12 cellular contexts compared by ENCODE assay signal in the genomic region with DNA sequence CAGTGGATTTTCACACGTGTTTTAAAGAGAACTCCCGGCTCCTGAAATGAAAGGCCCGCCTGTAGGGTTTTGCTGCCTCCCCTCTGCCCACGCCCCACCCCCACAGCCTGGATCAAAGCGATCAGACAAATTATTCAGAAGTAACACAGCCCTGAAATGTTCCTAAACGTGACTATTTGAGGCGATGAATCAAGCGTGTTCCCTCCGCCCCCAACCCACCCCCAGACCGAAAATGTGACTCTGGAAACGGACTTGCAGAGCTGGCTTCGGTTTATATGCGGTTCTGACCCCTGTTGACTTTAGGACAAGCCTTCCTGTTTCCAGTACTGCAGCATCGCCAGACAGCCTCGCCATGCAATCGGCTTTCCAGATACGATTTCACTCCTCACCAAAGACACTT.
DNase-seq lines count a peak whose midpoint lies in the region; ATAC-seq and TF ChIP-seq lines count a peak whose summit lies in the region.
"Had no signal": no experiment of that assay in that cellular context is flagged by ENCODE, and none has a peak within 500 bp of the region (broad histone marks: within the 10 kb centered on the region; RNA-seq: fewer than 3 reads in every experiment).

No MANE protein-coding gene starts in this region.

- no peak for ATAC-seq in HG03469 (IDR thresholded peaks at IDR 0.05; ENCODE audit: unreplicated experiment)
- ATAC-seq in GM21360 (IDR thresholded peaks at IDR 0.05; ENCODE audit: unreplicated experiment): no peak
- ATAC-seq in GM18505 (IDR thresholded peaks at IDR 0.05; ENCODE audit: unreplicated experiment): no peak
- ATAC-seq in HG02840 (IDR thresholded peaks at IDR 0.05; ENCODE audit: low FRiP score, unreplicated experiment): no peak
- ATAC-seq: K562 had no signal

- no peaks in the 10 kb centered on the region for H3K9me3 ChIP-seq in iPS-18c (ENCODE audit: control insufficient read depth, insufficient read depth, low read length)

- peak overlapping the region; percentile 49; the same call in 1 of the 2 replicates for H3K4me3 ChIP-seq in iPS-18c (ENCODE audit: insufficient read depth, low read depth, low read length)
- H3K4me3 ChIP-seq: K562 had no signal

- TF ChIP-seq POLR2A in GM18505 (IDR thresholded peaks at IDR 0.05; ENCODE audit: borderline replicate concordance, extremely low read depth, insufficient read depth, insufficient read length): no peak

- DNase-seq in ELF-1 (ENCODE audit: low read depth, low spot score): peak; percentile 46
- peak; percentile 53 for DNase-seq in activated naive CD4-positive, alpha-beta T cell treated with anti-CD3 and anti-CD28 coated beads, Interleukin-2, amount 50 U/mL, for 16 hours
- DNase-seq in stimulated activated CD4-positive, alpha-beta T cell treated with anti-CD3 and anti-CD28 coated beads, Interleukin-1b, Interleukin-23, amount 100 ng/mL, for 4 hours (ENCODE audit: low read depth in 2 of 2): peak; percentile 46 to 50
- DNase-seq: cerebellar nuclear complex, naive B cell, SIG-M5 had no signal
